In genomic region chr17:82236142-82236971, GRCh38 we compare ENCODE assay signal across 8 cellular contexts. TPM values are rescaled to one million over a fixed set of nuclear protein-coding genes. Genes with fewer than 3 reads are reported as not detected.
A peak's percentile ranks its signal among the peaks of the same experiment; 100 is the strongest.
DNase-seq lines count a peak whose midpoint lies in the region; ATAC-seq, FAIRE-seq and TF ChIP-seq lines count a peak whose summit lies in the region.

No MANE protein-coding gene starts in this region.

- no peak overlapping the region for H2AFZ ChIP-seq in OCI-LY7 (ENCODE audit: low read length)
- H2AFZ ChIP-seq in fibroblast of lung (ENCODE audit: low read length), result no peak overlapping the region
- no peak overlapping the region for H2AFZ ChIP-seq in osteoblast (ENCODE audit: low read length)

- peaks cover 15% of the 10 kb centered on the region for H3K4me1 Mint-ChIP-seq in activated T-helper 17 cell treated with anti-CD3 and anti-CD28 coated beads, Interleukin-2, amount 50 U/mL, for 72 hours

- H3K27ac Mint-ChIP-seq in activated T-helper 17 cell treated with anti-CD3 and anti-CD28 coated beads, Interleukin-2, amount 50 U/mL, for 72 hours, result peak overlapping the region; percentile 43

- TF ChIP-seq CTCF in A673 (conservative IDR thresholded peaks at IDR 0.05; ENCODE audit: low read depth, low read length), result peak; percentile 98
- TF ChIP-seq CTCF in OCI-LY7 (conservative IDR thresholded peaks at IDR 0.05; ENCODE audit: low read length), result peak; percentile 99
- TF ChIP-seq CTCF in fibroblast of lung (conservative IDR thresholded peaks at IDR 0.05 in 1 of 2, IDR thresholded peaks at IDR 0.05 in 1 of 2; ENCODE audit: low read depth in 1 of 2, low read length in 2 of 2), result peak; percentile 80
- TF ChIP-seq CTCF in osteoblast (IDR thresholded peaks at IDR 0.05; ENCODE audit: extremely low read depth, low read depth, low read length), result peak; percentile 69

- H3K9ac ChIP-seq in fibroblast of lung (ENCODE audit: insufficient read depth, low read length), result no peak overlapping the region

- H3K4me3 ChIP-seq in A673 (ENCODE audit: low read depth, low read length, poor library complexity, severe bottlenecking) (no peak overlapping the region), OCI-LY7 (ENCODE audit: low read depth, low read length, poor library complexity, severe bottlenecking) (no peak overlapping the region), fibroblast of lung (replicated peaks in 1 of 4; ENCODE audit: control extremely low read depth in 1 of 4, insufficient read depth in 1 of 4, low read depth in 3 of 4, low read length in 4 of 4) (no peak overlapping the region), osteoblast (ENCODE audit: insufficient read depth, low read length) (no peak overlapping the region)

- BruUV-seq in A673 (replicated peaks; lab: Mats Ljungman, UMichigan), result no TSS peak
- no TSS peak for BruUV-seq in OCI-LY7 (replicated peaks; lab: Mats Ljungman, UMichigan)

- no peak for ATAC-seq in activated T-helper 17 cell treated with anti-CD3 and anti-CD28 coated beads, Interleukin-2, amount 50 U/mL, for 72 hours (replicated peaks)
- no peak for ATAC-seq in GM19467 (IDR thresholded peaks at IDR 0.05; ENCODE audit: unreplicated experiment)

- POLR2A ChIA-PET in A673 (lab: Charles Lee; ENCODE audit: low non-redundant PET) (no interaction called here), OCI-LY7 (lab: Charles Lee) (no interaction called here)

- peak overlapping the region; percentile 35 for H3K27ac ChIP-seq in A673 (ENCODE audit: low read depth, low read length, poor library complexity, severe bottlenecking)
- H3K27ac ChIP-seq in OCI-LY7 (ENCODE audit: low read depth, low read length, poor library complexity, severe bottlenecking), result no peak overlapping the region
- no peak overlapping the region for H3K27ac ChIP-seq in fibroblast of lung (ENCODE audit: insufficient read depth, low read length)
- H3K27ac ChIP-seq in osteoblast (ENCODE audit: low read depth, low read length), result no peak overlapping the region

- H3K9me2 ChIP-seq in OCI-LY7 (ENCODE audit: insufficient read depth, low read length), result no peaks in the 10 kb centered on the region

- FAIRE-seq in GM19239 (lab: Jason Lieb, UNC), result peak; percentile 64

- H3K4me3 Mint-ChIP-seq in activated T-helper 17 cell treated with anti-CD3 and anti-CD28 coated beads, Interleukin-2, amount 50 U/mL, for 72 hours, result peak overlapping the region; percentile 53

- H3K27me3 Mint-ChIP-seq in activated T-helper 17 cell treated with anti-CD3 and anti-CD28 coated beads, Interleukin-2, amount 50 U/mL, for 72 hours, result no peaks in the 10 kb centered on the region

- peaks cover 81% of the 10 kb centered on the region for H3K36me3 Mint-ChIP-seq in activated T-helper 17 cell treated with anti-CD3 and anti-CD28 coated beads, Interleukin-2, amount 50 U/mL, for 72 hours (ENCODE audit: low read depth)

- H3K27me3 ChIP-seq in A673 (replicated peaks; ENCODE audit: insufficient read depth, low read depth, low read length, poor library complexity) (no peaks in the 10 kb centered on the region), fibroblast of lung (ENCODE audit: control insufficient read depth, insufficient read depth, low read length) (no peaks in the 10 kb centered on the region), osteoblast (ENCODE audit: insufficient read depth, low read length) (no peaks in the 10 kb centered on the region)

- H3K9me3 ChIP-seq in A673 (ENCODE audit: low read depth, low read length, poor library complexity, severe bottlenecking), result no peaks in the 10 kb centered on the region
- H3K9me3 ChIP-seq in OCI-LY7 (ENCODE audit: low read length), result no peaks in the 10 kb centered on the region
- H3K9me3 ChIP-seq in fibroblast of lung (ENCODE audit: control insufficient read depth, insufficient read depth, low read depth, low read length), result no peaks in the 10 kb centered on the region
- no peaks in the 10 kb centered on the region for H3K9me3 ChIP-seq in osteoblast (ENCODE audit: low read depth, low read length)

- no peaks in the 10 kb centered on the region for H3K36me3 ChIP-seq in A673 (ENCODE audit: insufficient read depth, low read length, poor library complexity, severe bottlenecking)
- H3K36me3 ChIP-seq in OCI-LY7 (ENCODE audit: insufficient read depth, low read length), result no peaks in the 10 kb centered on the region
- H3K36me3 ChIP-seq in fibroblast of lung (ENCODE audit: control insufficient read depth, insufficient read depth, low read length), result peaks cover 44% of the 10 kb centered on the region
- H3K36me3 ChIP-seq in osteoblast (ENCODE audit: insufficient read depth, low read length), result peaks cover 52% of the 10 kb centered on the region

- H3K79me2 ChIP-seq in OCI-LY7 (ENCODE audit: insufficient read depth, low read depth, low read length) (no peaks in the 10 kb centered on the region), fibroblast of lung (ENCODE audit: control insufficient read depth, insufficient read depth, low read length) (peaks cover 81% of the 10 kb centered on the region), osteoblast (ENCODE audit: insufficient read depth, low read length) (peaks cover 95% of the 10 kb centered on the region)

- H3K4me1 ChIP-seq in A673 (ENCODE audit: insufficient read depth, low read length, poor library complexity, severe bottlenecking) (peaks cover 39% of the 10 kb centered on the region), OCI-LY7 (ENCODE audit: insufficient read depth, low read length, poor library complexity, severe bottlenecking) (peaks cover 31% of the 10 kb centered on the region), fibroblast of lung (ENCODE audit: control insufficient read depth, extremely low read depth, insufficient read depth, low read length) (peaks cover 47% of the 10 kb centered on the region), osteoblast (ENCODE audit: insufficient read depth, low read length) (peaks cover 22% of the 10 kb centered on the region)

- H4K20me1 ChIP-seq in OCI-LY7 (ENCODE audit: insufficient read depth, low read length) (peaks cover 8% of the 10 kb centered on the region; the same call in 1 of the 2 replicates), fibroblast of lung (ENCODE audit: control insufficient read depth, extremely low read depth, insufficient read depth, low read length) (no peaks in the 10 kb centered on the region), osteoblast (ENCODE audit: insufficient read depth, low read length) (peaks cover 95% of the 10 kb centered on the region)

- CTCF ChIA-PET in A673 (lab: Charles Lee), result interaction anchor here (0.6 to 3.3 kb wide), 4 partner anchors 10 to 318 kb away, joined by 3 to 10 read pairs (median 4); partner anchors contain the start of gene SECTM1
- CTCF ChIA-PET in OCI-LY7 (lab: Charles Lee; ENCODE audit: unreplicated experiment), result interaction anchor here (0.9 kb wide), 1 partner anchor 114 kb away, joined by 3 read pairs; no protein-coding TSS in a partner anchor

- intact Hi-C loops in A673 (cut with micrococcal nuclease; ENCODE audit: unreplicated experiment), result no loop called here
- intact Hi-C loops in OCI-LY7 (cut with micrococcal nuclease; ENCODE audit: unreplicated experiment), result loop anchor here (1.0 kb wide), 1 partner anchor 85 kb away; no protein-coding TSS in a partner anchor

- H3K9me3 Mint-ChIP-seq in activated T-helper 17 cell treated with anti-CD3 and anti-CD28 coated beads, Interleukin-2, amount 50 U/mL, for 72 hours, result no peaks in the 10 kb centered on the region

- DNase-seq in A673 (ENCODE audit: low spot score) (peak; percentile 84), GM19239 (ENCODE audit: insufficient read length, low spot score) (peak; percentile 80), OCI-LY7 (ENCODE audit: low spot score) (peak; percentile 78), fibroblast of lung (ENCODE audit: low read depth in 2 of 2) (peak; percentile 40 to 64), osteoblast (ENCODE audit: insufficient read length, low spot score, missing footprints) (peak; percentile 98), NCI-H128 (lab: John Stamatoyannopoulos, UW; ENCODE audit: unreplicated experiment) (no peak)

- no peak overlapping the region for H3K4me2 ChIP-seq in OCI-LY7 (ENCODE audit: low read length)
- H3K4me2 ChIP-seq in fibroblast of lung (ENCODE audit: extremely low read depth, insufficient read depth, low read length), result no peak overlapping the region
- no peak overlapping the region for H3K4me2 ChIP-seq in osteoblast (ENCODE audit: insufficient read depth, low read length)

RNA-seq across cellular contexts. Expression of gene SLC16A3, which starts 7.5 kb away (rescaled TPM):
- 0.97 and 2.8 TPM in 2 replicates for total RNA-seq in A673 (2021)
- total RNA-seq in OCI-LY7 (2014; rRNA removed; shearing (Covaris generic)), result 10.1 and 21.6 TPM in 2 replicates
- 28.3 and 55.0 TPM in 2 replicates for total RNA-seq in OCI-LY7 (2022)
- 100 to 1,000 TPM; 167 to 309 TPM for total RNA-seq in activated T-helper 17 cell treated with anti-CD3 and anti-CD28 coated beads, Interleukin-2, amount 50 U/mL, for 72 hours
- total RNA-seq in fibroblast of lung, result 99.4 and 107 TPM in 2 replicates
- polyA plus RNA-seq in fibroblast of lung, result 36.0 and 71.0 TPM in 2 replicates
- 114 and 177 TPM in 2 replicates for polyA plus RNA-seq in fibroblast of lung (2012)
- 65.0 and 109 TPM in 2 replicates for polyA minus RNA-seq in fibroblast of lung (ENCODE audit: low replicate concordance)
- 129 and 222 TPM in 2 replicates for total RNA-seq in osteoblast

RNA-seq across cellular contexts. Expression of gene CCDC57, which starts 23.7 kb away (rescaled TPM):
- total RNA-seq in A673 (2021), result 43.6 and 58.8 TPM in 2 replicates
- 30.7 and 34.5 TPM in 2 replicates for total RNA-seq in OCI-LY7 (2014; rRNA removed; shearing (Covaris generic))
- total RNA-seq in OCI-LY7 (2022), result 56.1 and 58.7 TPM in 2 replicates
- 10 to 100 TPM; 36.9 to 37.7 TPM for total RNA-seq in activated T-helper 17 cell treated with anti-CD3 and anti-CD28 coated beads, Interleukin-2, amount 50 U/mL, for 72 hours
- 8.2 and 10.1 TPM in 2 replicates for total RNA-seq in fibroblast of lung
- polyA plus RNA-seq in fibroblast of lung, result 4.3 and 7.1 TPM in 2 replicates
- 4.4 and 7.8 TPM in 2 replicates for polyA plus RNA-seq in fibroblast of lung (2012)
- 2.6 and 4.7 TPM in 2 replicates for polyA minus RNA-seq in fibroblast of lung (ENCODE audit: low replicate concordance)
- 21.0 and 25.9 TPM in 2 replicates for total RNA-seq in osteoblast

RNA-seq across cellular contexts. Expression of gene CSNK1D, which starts 37.1 kb away (rescaled TPM):
- total RNA-seq in A673 (2021) (139 and 150 TPM in 2 replicates), OCI-LY7 (2022) (170 and 181 TPM in 2 replicates), fibroblast of lung (41.3 and 64.9 TPM in 2 replicates), osteoblast (45.4 and 50.3 TPM in 2 replicates)
- 39.7 and 53.0 TPM in 2 replicates for total RNA-seq in OCI-LY7 (2014; rRNA removed; shearing (Covaris generic))
- 100 to 1,000 TPM; 140 to 142 TPM for total RNA-seq in activated T-helper 17 cell treated with anti-CD3 and anti-CD28 coated beads, Interleukin-2, amount 50 U/mL, for 72 hours
- polyA plus RNA-seq in fibroblast of lung, result 112 and 139 TPM in 2 replicates
- 97.6 and 104 TPM in 2 replicates for polyA plus RNA-seq in fibroblast of lung (2012)
- polyA minus RNA-seq in fibroblast of lung (ENCODE audit: low replicate concordance), result 201 and 240 TPM in 2 replicates
